Comparison of ENCODE assay signal across 23 cellular contexts in the genomic region with DNA sequence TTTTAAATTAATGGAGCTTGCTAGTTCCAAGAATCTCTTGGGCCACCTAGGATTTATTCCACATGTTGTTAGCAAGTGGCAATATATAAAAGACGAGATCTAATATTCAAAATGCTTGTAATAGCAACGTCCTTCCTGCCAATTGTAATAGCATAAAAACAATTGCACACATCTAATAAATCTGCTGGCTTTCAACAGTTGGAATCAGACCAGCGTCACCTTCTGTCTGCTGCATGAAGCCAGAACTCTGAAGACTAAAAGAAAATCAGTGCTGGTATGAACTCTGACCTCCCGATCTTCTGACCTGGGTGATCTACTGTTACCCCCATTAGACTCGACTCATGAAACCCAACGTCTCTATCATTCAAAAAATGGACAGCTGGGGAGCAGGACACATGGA.
"Had no signal": no experiment of that assay in that cellular context is flagged by ENCODE, and none has a peak within 500 bp of the region (broad histone marks: within the 10 kb centered on the region; RNA-seq: fewer than 3 reads in every experiment).

No MANE protein-coding gene starts in this region.

- H3K27me3 Mint-ChIP-seq: naive B cell; progenitor cell of endocrine pancreas; stimulated activated naive B cell treated with anti-CD40 and anti-IgM and Interleukin-4, amounts not matched to agents 10 μg/mL and 1 μg/mL and 100 μg/mL, for 72 hours had no signal

- H3K9me3 Mint-ChIP-seq: nephron progenitor cell had no signal

- H3K36me3 Mint-ChIP-seq: immature natural killer cell; mesothelial cell of epicardium; naive B cell; neural progenitor cell; stimulated activated naive B cell treated with anti-CD40 and anti-IgM and Interleukin-4, amounts not matched to agents 10 μg/mL and 1 μg/mL and 100 μg/mL, for 72 hours had no signal

- DNase-seq: hypothalamus; immature natural killer cell; kidney; left colon; left ventricle myocardium inferior; mesendoderm; naive B cell; natural killer cell; nephron progenitor cell; ovary; right lobe of liver; stimulated activated CD4-positive, alpha-beta T cell treated with anti-CD3 and anti-CD28 coated beads, Interleukin-1b, Interleukin-23, amount 100 ng/mL, for 48 hours; stimulated activated CD4-positive, alpha-beta T cell treated with anti-CD3 and anti-CD28 coated beads, Interleukin-2, amount 100 ng/mL, for 48 hours; stimulated activated naive B cell treated with anti-CD40 and anti-IgM and Interleukin-4, amounts not matched to agents 10 μg/mL and 1 μg/mL and 100 μg/mL, for 72 hours; stimulated activated naive CD8-positive, alpha-beta T cell treated with anti-CD3 and anti-CD28 coated beads, Interleukin-15, Interleukin-2, amounts not matched to agents 100 U/mL and 50 U/mL, for 24 hours; stomach; testis; thyroid gland; transverse colon; upper lobe of left lung had no signal

- H3K27ac Mint-ChIP-seq: immature natural killer cell; mesothelial cell of epicardium; naive B cell; natural killer cell; nephron progenitor cell; neural progenitor cell; progenitor cell of endocrine pancreas; stimulated activated naive B cell treated with anti-CD40 and anti-IgM and Interleukin-4, amounts not matched to agents 10 μg/mL and 1 μg/mL and 100 μg/mL, for 72 hours had no signal

- ATAC-seq: left colon; natural killer cell; right lobe of liver; stimulated activated naive B cell treated with anti-CD40 and anti-IgM and Interleukin-4, amounts not matched to agents 10 μg/mL and 1 μg/mL and 100 μg/mL, for 72 hours; stimulated activated naive CD8-positive, alpha-beta T cell treated with anti-CD3 and anti-CD28 coated beads, Interleukin-15, Interleukin-2, amounts not matched to agents 100 U/mL and 50 U/mL, for 24 hours had no signal

- H3K4me3 Mint-ChIP-seq: immature natural killer cell; mesothelial cell of epicardium; naive B cell; natural killer cell; nephron progenitor cell; neural progenitor cell; stimulated activated naive B cell treated with anti-CD40 and anti-IgM and Interleukin-4, amounts not matched to agents 10 μg/mL and 1 μg/mL and 100 μg/mL, for 72 hours had no signal

- H3K4me1 Mint-ChIP-seq: immature natural killer cell; mesothelial cell of epicardium; naive B cell; natural killer cell; stimulated activated naive B cell treated with anti-CD40 and anti-IgM and Interleukin-4, amounts not matched to agents 10 μg/mL and 1 μg/mL and 100 μg/mL, for 72 hours had no signal
